2 cellular contexts compared by ENCODE assay signal in genomic region chr19:18520848-18521691, GRCh38.
A peak's percentile ranks its signal among the peaks of the same experiment; 100 is the strongest.
TF ChIP-seq lines count a peak whose summit lies in the region.

No MANE protein-coding gene starts in this region.

TF ChIP-seq in GM12891, 5 proteins besides CTCF, POLR2A, EP300 and RAD21:
- TF ChIP-seq POU2F2 (IDR thresholded peaks at IDR 0.05; ENCODE audit: low read depth, low read length) (no peak), SPI1 (IDR thresholded peaks at IDR 0.05; ENCODE audit: low read depth, low read length) (no peak; the same call in 1 of the 2 replicates), PAX5 (IDR thresholded peaks at IDR 0.05; ENCODE audit: insufficient read depth, low read length, severe bottlenecking) (no peak), TAF1 (IDR thresholded peaks at IDR 0.05; ENCODE audit: low read depth, low read length) (no peak), POLR2AphosphoS5 (IDR thresholded peaks at IDR 0.05; ENCODE audit: low read depth, low read length) (no peak)
TF ChIP-seq in GM12891: peak in this region for 0.

TF ChIP-seq in K562, 482 proteins besides CTCF, POLR2A, EP300 and RAD21 (continues in another document):
- TF ChIP-seq ARID3B (CRISPR knock-in tag; IDR thresholded peaks at IDR 0.05; ENCODE audit: borderline replicate concordance) = no peak
- no peak for TF ChIP-seq BDP1 (IDR thresholded peaks at IDR 0.05; ENCODE audit: insufficient read depth, insufficient read length)
- no peak for TF ChIP-seq TBP (optimal IDR thresholded peaks at IDR 0.05; ENCODE audit: low read depth, low read length)
- TF ChIP-seq E2F1 (CRISPR knock-in tag; IDR thresholded peaks at IDR 0.05) = no peak
- TF ChIP-seq CREBBP (IDR thresholded peaks at IDR 0.05; ENCODE audit: low read depth, low read length) = no peak
- TF ChIP-seq E2F4 (CRISPR knock-in tag; IDR thresholded peaks at IDR 0.05; ENCODE audit: low read depth) = 0 out of 2 replicates have a peak, but pooled peaks have one; percentile 4
- no peak for TF ChIP-seq FOXP1 (CRISPR knock-in tag; IDR thresholded peaks at IDR 0.05)
- no peak for TF ChIP-seq HCFC1 (IDR thresholded peaks at IDR 0.05; ENCODE audit: low read depth, low read length)
- TF ChIP-seq HLTF (IDR thresholded peaks at IDR 0.05) = no peak
- no peak for TF ChIP-seq MAFF (IDR thresholded peaks at IDR 0.05; ENCODE audit: low read length)
- peak; percentile 55; the same call in 1 of the 2 replicates for TF ChIP-seq SPI1 (IDR thresholded peaks at IDR 0.05; ENCODE audit: borderline replicate concordance, low read depth, low read length)
- TF ChIP-seq ETS1 (conservative IDR thresholded peaks at IDR 0.05; ENCODE audit: control insufficient read depth, low read depth, low read length) = peak; percentile 30; the same call in 1 of the 2 replicates
- no peak for TF ChIP-seq THRAP3 (IDR thresholded peaks at IDR 0.05; ENCODE audit: borderline replicate concordance)
- TF ChIP-seq SMAD1 (IDR thresholded peaks at IDR 0.05; ENCODE audit: low read depth, low read length, partially characterized antibody) = no peak
- TF ChIP-seq HNRNPK (IDR thresholded peaks at IDR 0.05; ENCODE audit: low read depth, low read length, poor library complexity, severe bottlenecking) = no peak
- no peak for TF ChIP-seq ZNF347 (CRISPR knock-in tag; IDR thresholded peaks at IDR 0.05; ENCODE audit: low read depth)
- TF ChIP-seq ZSCAN32 (CRISPR knock-in tag; IDR thresholded peaks at IDR 0.05) = no peak
- no peak for TF ChIP-seq CBFA2T2 (conservative IDR thresholded peaks at IDR 0.05)
- TF ChIP-seq PRDM10 (IDR thresholded peaks at IDR 0.05; ENCODE audit: partially characterized antibody) = no peak
- no peak for TF ChIP-seq RBM39 (optimal IDR thresholded peaks at IDR 0.05; ENCODE audit: low read depth, low read length)
- no peak for TF ChIP-seq GTF2B (IDR thresholded peaks at IDR 0.05; ENCODE audit: extremely low read depth, insufficient read length)
- no peak for TF ChIP-seq CAMTA2 (CRISPR knock-in tag; conservative IDR thresholded peaks at IDR 0.05)
- TF ChIP-seq RBM14 (IDR thresholded peaks at IDR 0.05; ENCODE audit: borderline replicate concordance, insufficient read depth, low read depth, low read length) = no peak
- TF ChIP-seq ZBTB7A (IDR thresholded peaks at IDR 0.05; ENCODE audit: borderline replicate concordance, control insufficient read depth, low read depth, low read length) = peak; percentile 36; the same call in 1 of the 2 replicates
- no peak for TF ChIP-seq FOXP4 (CRISPR knock-in tag; IDR thresholded peaks at IDR 0.05; ENCODE audit: borderline replicate concordance)
- no peak for TF ChIP-seq POLR3G (IDR thresholded peaks at IDR 0.05; ENCODE audit: extremely low read depth, insufficient read length, insufficient replicate concordance)
- no peak for TF ChIP-seq SMC3 (conservative IDR thresholded peaks at IDR 0.05; ENCODE audit: insufficient read depth, low read depth, low read length)
- peak; percentile 75; the same call in 1 of the 2 replicates for TF ChIP-seq RBFOX2 (IDR thresholded peaks at IDR 0.05; ENCODE audit: low read depth, low read length)
- TF ChIP-seq ZNF639 (CRISPR knock-in tag; conservative IDR thresholded peaks at IDR 0.05 in 1 of 2, IDR thresholded peaks at IDR 0.05 in 1 of 2) = no peak; a peak in 1 of 4 replicates
- no peak for TF ChIP-seq HIVEP1 (CRISPR knock-in tag; IDR thresholded peaks at IDR 0.05)
- no peak for TF ChIP-seq TEAD1 (CRISPR knock-in tag; IDR thresholded peaks at IDR 0.05)
- peak; percentile 5 for TF ChIP-seq TAF1 (IDR thresholded peaks at IDR 0.05; ENCODE audit: control insufficient read depth, extremely low read depth, insufficient read depth, low read length, severe bottlenecking)
- no peak for TF ChIP-seq E2F6 (IDR thresholded peaks at IDR 0.05; ENCODE audit: borderline replicate concordance in 1 of 2, extremely low read depth in 1 of 2, insufficient read depth in 1 of 2, insufficient read length in 1 of 2, low read depth in 1 of 2, low read length in 1 of 2, poor library complexity in 1 of 2, severe bottlenecking in 1 of 2)
- no peak for TF ChIP-seq E2F5 (CRISPR knock-in tag; IDR thresholded peaks at IDR 0.05)
- no peak for TF ChIP-seq MBD1 (CRISPR knock-in tag; IDR thresholded peaks at IDR 0.05)
- no peak for TF ChIP-seq ARID1B (IDR thresholded peaks at IDR 0.05)
